Comparison of ENCODE assay signal across 14 cellular contexts in the genomic region with DNA sequence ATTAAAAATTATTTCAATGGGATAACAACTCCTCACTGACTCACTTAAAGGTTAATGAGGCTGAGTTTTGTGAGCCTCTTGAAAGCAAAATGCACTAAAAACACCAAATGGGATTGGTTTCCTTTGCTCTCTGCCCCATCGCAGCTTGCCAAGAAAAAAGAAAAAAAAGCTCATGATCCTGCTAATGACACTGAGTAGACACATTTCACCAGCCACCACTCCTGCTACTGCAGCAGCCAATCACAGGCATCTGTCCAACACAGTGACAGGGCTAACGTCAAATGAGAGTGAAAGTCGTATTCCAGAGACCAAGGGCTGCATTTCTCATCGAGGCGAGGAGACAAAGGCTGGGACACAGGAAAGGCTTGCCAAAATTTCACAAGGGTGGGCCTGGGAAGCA. TPM values are rescaled to one million over a fixed set of nuclear protein-coding genes. Genes with fewer than 3 reads are reported as not detected.
A peak's percentile ranks its signal among the peaks of the same experiment; 100 is the strongest.
DNase-seq lines count a peak whose midpoint lies in the region; ATAC-seq, FAIRE-seq and TF ChIP-seq lines count a peak whose summit lies in the region.
"Had no signal": no experiment of that assay in that cellular context is flagged by ENCODE, and none has a peak within 500 bp of the region (broad histone marks: within the 10 kb centered on the region; RNA-seq: fewer than 3 reads in every experiment).

No MANE protein-coding gene starts in this region.

- no peak for ATAC-seq in Panc1
- no peak for ATAC-seq in GM18498 (IDR thresholded peaks at IDR 0.05; ENCODE audit: unreplicated experiment)
- no peak for ATAC-seq in GM19023 (IDR thresholded peaks at IDR 0.05; ENCODE audit: unreplicated experiment)
- no peak for ATAC-seq in HG03439 (IDR thresholded peaks at IDR 0.05; ENCODE audit: unreplicated experiment)
- ATAC-seq: Right ventricle myocardium inferior, upper lobe of right lung had no signal

- peaks cover 4% of the 10 kb centered on the region; the same call in 1 of the 2 replicates for H3K36me3 ChIP-seq in Panc1 (ENCODE audit: control insufficient read depth, insufficient read depth, low read length)
- no peaks in the 10 kb centered on the region for H3K36me3 ChIP-seq in endothelial cell of umbilical vein (ENCODE audit: control insufficient read depth in 2 of 2, extremely low read depth in 1 of 2, insufficient read depth in 2 of 2, low read length in 2 of 2)
- peaks cover 0 to 2% of the 10 kb centered on the region in 2 experiments for H3K36me3 ChIP-seq in trophoblast cell (ENCODE audit: control insufficient read depth in 1 of 2, insufficient read depth in 2 of 2, low read length in 2 of 2)
- no peaks in the 10 kb centered on the region for H3K36me3 ChIP-seq in adrenal gland (replicated peaks in 1 of 2)
- H3K36me3 ChIP-seq: upper lobe of right lung had no signal

- no peak overlapping the region for H2BK120ac ChIP-seq in trophoblast cell (ENCODE audit: insufficient read depth, low read length, poor library complexity)

- H3K4me3 ChIP-seq in Panc1 (ENCODE audit: low read depth in 2 of 2, low read length in 2 of 2) = no peak overlapping the region
- H3K4me3 ChIP-seq in endothelial cell of umbilical vein (replicated peaks in 1 of 3; ENCODE audit: insufficient read depth in 1 of 3, low read depth in 1 of 3, low read length in 3 of 3) = no peak overlapping the region
- no peak overlapping the region for H3K4me3 ChIP-seq in trophoblast cell (ENCODE audit: low read depth, low read length)
- H3K4me3 ChIP-seq in adrenal gland = no peak overlapping the region
- H3K4me3 ChIP-seq: upper lobe of right lung had no signal

- in situ Hi-C loops in Panc1 (cut with HindIII; ENCODE audit: low pct_unique_long_range_greater_than_20kb, low sequenced_read_pairs) = no loop called here

- H3K79me2 ChIP-seq in endothelial cell of umbilical vein (ENCODE audit: control insufficient read depth, insufficient read depth, low read length) = peaks cover 99% of the 10 kb centered on the region
- peaks cover 24% of the 10 kb centered on the region for H3K79me2 ChIP-seq in trophoblast cell (ENCODE audit: control insufficient read depth, insufficient read depth, low read length, poor library complexity)

- POLR2A ChIA-PET in Panc1 (lab: Charles Lee) (no interaction called here), endothelial cell of umbilical vein (lab: Charles Lee) (no interaction called here)

- WGBS in trophoblast cell (ENCODE audit: extremely low coverage, insufficient coverage, insufficient read length) = no CpG with 5 or more reads among the region's 5 CpGs
- WGBS in adrenal gland, 4 donors = 66 to 86% (median 79%) methylated on average over 5 of the region's 5 CpGs

- no peaks in the 10 kb centered on the region for H3K9me1 ChIP-seq in endothelial cell of umbilical vein (replicated peaks; ENCODE audit: control insufficient read depth, extremely low read depth, insufficient read depth, low read length)

- peak overlapping the region; percentile 6 for H3K14ac ChIP-seq in trophoblast cell (ENCODE audit: low read length)

- TF ChIP-seq POLR2A in endothelial cell of umbilical vein (IDR thresholded peaks at IDR 0.05; ENCODE audit: low read depth, low read length) (no peak), adrenal gland (IDR thresholded peaks at IDR 0.05) (no peak)

- TF ChIP-seq CTCF in Panc1 (IDR thresholded peaks at IDR 0.05) (no peak), endothelial cell of umbilical vein (IDR thresholded peaks at IDR 0.05; ENCODE audit: extremely low read depth in 1 of 2, insufficient read depth in 1 of 2, low read depth in 1 of 2, low read length in 2 of 2) (no peak), adrenal gland (IDR thresholded peaks at IDR 0.05) (no peak)

- peak overlapping the region; percentile 10 for H3K4ac ChIP-seq in trophoblast cell (ENCODE audit: low read depth, low read length)

- no peak overlapping the region for H4K91ac ChIP-seq in trophoblast cell (ENCODE audit: low read depth, low read length)

- DNase-seq in DMS79 (lab: John Stamatoyannopoulos, UW) = peak; percentile 82
- no peak for DNase-seq in Panc1 (ENCODE audit: low read depth, low spot score)
- DNase-seq in endothelial cell of umbilical vein (ENCODE audit: low read depth, low spot score) = no peak
- DNase-seq in trophoblast cell = peak in 1 of 2 donors; percentile 37
- no peak for DNase-seq in adrenal gland
- DNase-seq: activated CD4-positive, alpha-beta T cell treated with anti-CD3 and anti-CD28 coated beads, Interleukin-2, amount 10 ng/mL, durations not matched to agents 7 days and 5 days; cortex of kidney; DMS53; NCI-H510A; upper lobe of right lung had no signal

- no peak overlapping the region for H4K12ac ChIP-seq in trophoblast cell (ENCODE audit: low read depth, low read length)

- peaks cover 14% of the 10 kb centered on the region for H3K79me1 ChIP-seq in trophoblast cell (ENCODE audit: low read length)

- no peak overlapping the region for H3K9ac ChIP-seq in endothelial cell of umbilical vein (replicated peaks; ENCODE audit: extremely low read depth, insufficient read depth, low read length)
- H3K9ac ChIP-seq in trophoblast cell (ENCODE audit: low read length) = no peak overlapping the region

- peak overlapping the region; percentile 3 for H2BK5ac ChIP-seq in trophoblast cell (ENCODE audit: low read depth, low read length, poor library complexity)

- intact Hi-C loops in Panc1 (cut with micrococcal nuclease; ENCODE audit: unreplicated experiment) (loop anchor here (10.0 kb wide), 1 partner anchor 64 kb away; no protein-coding TSS in a partner anchor), endothelial cell of umbilical vein (cut with micrococcal nuclease) (no loop called here), adrenal gland (cut with DNase I) (no loop called here)

- H3K4me2 ChIP-seq in endothelial cell of umbilical vein (ENCODE audit: insufficient read depth, low read length) (peak overlapping the region; percentile 18), trophoblast cell (ENCODE audit: low read length) (no peak overlapping the region)

- no peak for FAIRE-seq in endothelial cell of umbilical vein (lab: Jason Lieb, UNC)

- dilution Hi-C loops in endothelial cell of umbilical vein (cut with MboI; ENCODE audit: extremely low pct_ligation_motif_present, low sequenced_read_pairs) = loop anchor here (25.0 kb wide), 1 partner anchor 272 kb away; no protein-coding TSS in a partner anchor

- BruUV-seq in Panc1 (replicated peaks; lab: Mats Ljungman, UMichigan) (no TSS peak), endothelial cell of umbilical vein (replicated peaks; lab: Mats Ljungman, UMichigan) (no TSS peak)

- no peak overlapping the region for H2AK5ac ChIP-seq in trophoblast cell (ENCODE audit: low read length)

- peak overlapping the region; percentile 8 for H4K8ac ChIP-seq in trophoblast cell (ENCODE audit: low read depth, low read length)

- H2AFZ ChIP-seq in endothelial cell of umbilical vein (ENCODE audit: low read depth, low read length) (no peak overlapping the region), trophoblast cell (ENCODE audit: insufficient read depth, low read length, poor library complexity) (no peak overlapping the region)

- CTCF ChIA-PET in Panc1 (lab: Charles Lee) = no interaction called here
- CTCF ChIA-PET in endothelial cell of umbilical vein (lab: Charles Lee) = interaction anchor here (0.6 to 1.2 kb wide), 4 partner anchors 49 to 285 kb away, joined by 3 to 4 read pairs (median 3); no protein-coding TSS in a partner anchor

- no peak overlapping the region for H3K23ac ChIP-seq in trophoblast cell (ENCODE audit: low read length)

- peaks cover 41% of the 10 kb centered on the region for H3K4me1 ChIP-seq in Panc1 (ENCODE audit: control insufficient read depth, insufficient read depth, low read length)
- H3K4me1 ChIP-seq in endothelial cell of umbilical vein (ENCODE audit: control insufficient read depth, extremely low read depth, insufficient read depth, low read length) = peaks cover 48% of the 10 kb centered on the region
- H3K4me1 ChIP-seq in trophoblast cell (ENCODE audit: control insufficient read depth in 1 of 2, insufficient read depth in 2 of 2, low read length in 2 of 2) = peaks cover 19 to 29% of the 10 kb centered on the region in 2 experiments
- peaks cover 4 to 27% of the 10 kb centered on the region in 2 donors for H3K4me1 ChIP-seq in adrenal gland (replicated peaks in 1 of 2)

- no peaks in the 10 kb centered on the region for H4K20me1 ChIP-seq in endothelial cell of umbilical vein (replicated peaks; ENCODE audit: control insufficient read depth, extremely low read depth, insufficient read depth, low read length)

- H3K18ac ChIP-seq in trophoblast cell (ENCODE audit: low read length) = peak overlapping the region; percentile 63

- H3K9me3 ChIP-seq in Panc1 (ENCODE audit: control insufficient read depth, insufficient read depth, low read depth, low read length) = no peaks in the 10 kb centered on the region
- no peaks in the 10 kb centered on the region for H3K9me3 ChIP-seq in endothelial cell of umbilical vein (replicated peaks; ENCODE audit: control insufficient read depth, insufficient read depth, low read length)
- H3K9me3 ChIP-seq in trophoblast cell (ENCODE audit: insufficient read depth, low read depth, low read length) = no peaks in the 10 kb centered on the region
- no peaks in the 10 kb centered on the region for H3K9me3 ChIP-seq in adrenal gland (replicated peaks in 1 of 3)
- H3K9me3 ChIP-seq: upper lobe of right lung had no signal

- H3K27me3 ChIP-seq in Panc1 (ENCODE audit: control insufficient read depth, insufficient read depth, low read length) (no peaks in the 10 kb centered on the region), endothelial cell of umbilical vein (ENCODE audit: control insufficient read depth in 2 of 2, insufficient read depth in 2 of 2, low read length in 2 of 2) (no peaks in the 10 kb centered on the region), trophoblast cell (ENCODE audit: insufficient read depth, low read length) (no peaks in the 10 kb centered on the region), adrenal gland (no peaks in the 10 kb centered on the region)
- H3K27me3 ChIP-seq: upper lobe of right lung had no signal

- H2BK12ac ChIP-seq in trophoblast cell (ENCODE audit: low read length) = peak overlapping the region; percentile 61

- H3K27ac ChIP-seq in Panc1 (ENCODE audit: low read length) (peak overlapping the region; percentile 62), endothelial cell of umbilical vein (ENCODE audit: insufficient read depth, low read depth, low read length) (no peak overlapping the region), trophoblast cell (ENCODE audit: low read depth, low read length) (peak overlapping the region; percentile 32), adrenal gland (no peak overlapping the region)
- H3K27ac ChIP-seq: upper lobe of right lung had no signal

RNA-seq across cellular contexts. Expression of a gene that starts 5.2 kb away (rescaled TPM):
- total RNA-seq in Panc1 (2021; ENCODE audit: unreplicated experiment) = 27.1 TPM
- 23.7 TPM for polyA plus RNA-seq in Panc1 (2012; ENCODE audit: insufficient read length)
- 124 and 162 TPM in 2 replicates for total RNA-seq in endothelial cell of umbilical vein
- polyA plus RNA-seq in endothelial cell of umbilical vein = 66.7 and 79.8 TPM in 2 replicates
- 76.8 and 80.8 TPM in 2 replicates for polyA plus RNA-seq in endothelial cell of umbilical vein (2011; cell fraction: cytosol; rRNA removed)
- 189 and 206 TPM in 2 replicates for polyA plus RNA-seq in endothelial cell of umbilical vein (2011; cell fraction: nucleus; rRNA removed)
- 103 and 128 TPM in 2 replicates for polyA plus RNA-seq in endothelial cell of umbilical vein (2012)
- 174 and 191 TPM in 2 replicates for polyA minus RNA-seq in endothelial cell of umbilical vein
- 6.2 TPM for polyA minus RNA-seq in endothelial cell of umbilical vein (2011; cell fraction: cytosol; rRNA and poly(A)+ RNA removed)
- polyA minus RNA-seq in endothelial cell of umbilical vein (2011; cell fraction: nucleus; rRNA and poly(A)+ RNA removed) = 240 and 313 TPM in 2 replicates
- 41.4 and 45.0 TPM in 2 replicates for polyA plus RNA-seq in trophoblast cell (2013)
- total RNA-seq in adrenal gland = 100 to 1,000 TPM in 2 of 8 donors, 10 to 100 TPM in 6; 29.9 to 135 (median 45.3) TPM
- 10 to 100 TPM; 12.4 to 19.3 (median 17.2) TPM for polyA plus RNA-seq in adrenal gland

RNA-seq across cellular contexts. Expression of a gene that starts 47.5 kb away (rescaled TPM):
- 0.74 TPM for total RNA-seq in Panc1 (2021; ENCODE audit: unreplicated experiment)
- 0.53 TPM for polyA plus RNA-seq in Panc1 (2012; ENCODE audit: insufficient read length)
- 328 and 501 TPM in 2 replicates for total RNA-seq in endothelial cell of umbilical vein
- polyA plus RNA-seq in endothelial cell of umbilical vein = 915 and 1,128 TPM in 2 replicates
- polyA plus RNA-seq in endothelial cell of umbilical vein (2011; cell fraction: cytosol; rRNA removed) = 796 and 883 TPM in 2 replicates
- polyA plus RNA-seq in endothelial cell of umbilical vein (2011; cell fraction: nucleus; rRNA removed) = 1,314 and 1,532 TPM in 2 replicates
- polyA plus RNA-seq in endothelial cell of umbilical vein (2012) = 549 and 657 TPM in 2 replicates
- polyA minus RNA-seq in endothelial cell of umbilical vein = 243 and 281 TPM in 2 replicates
- polyA minus RNA-seq in endothelial cell of umbilical vein (2011; cell fraction: cytosol; rRNA and poly(A)+ RNA removed) = not detected
- polyA minus RNA-seq in endothelial cell of umbilical vein (2011; cell fraction: nucleus; rRNA and poly(A)+ RNA removed) = 91.5 and 114 TPM in 2 replicates
- polyA plus RNA-seq in trophoblast cell (2013) = 95.0 and 114 TPM in 2 replicates
- total RNA-seq in adrenal gland = 100 to 1,000 TPM in 1 of 8 donors, 10 to 100 TPM in 7; 12.1 to 509 (median 52.0) TPM
- polyA plus RNA-seq in adrenal gland = 100 to 1,000 TPM in 2 of 3 donors, 10 to 100 TPM in 1; 87.6 to 175 (median 145) TPM
- total RNA-seq: activated CD4-positive, alpha-beta T cell treated with anti-CD3 and anti-CD28 coated beads, Interleukin-2, amount 10 ng/mL, durations not matched to agents 7 days and 5 days had no signal

Comparison
In these comparisons a context has a peak if more than half of its experiments do, and no peak if none do; other contexts are left out.
1. H3K27ac ChIP-seq: peak in Panc1 (single experiment) and trophoblast cell (single experiment); none in endothelial cell of umbilical vein (single experiment) and adrenal gland (0 of 5).